ENCODE assay signal across 13 cellular contexts in the genomic region with DNA sequence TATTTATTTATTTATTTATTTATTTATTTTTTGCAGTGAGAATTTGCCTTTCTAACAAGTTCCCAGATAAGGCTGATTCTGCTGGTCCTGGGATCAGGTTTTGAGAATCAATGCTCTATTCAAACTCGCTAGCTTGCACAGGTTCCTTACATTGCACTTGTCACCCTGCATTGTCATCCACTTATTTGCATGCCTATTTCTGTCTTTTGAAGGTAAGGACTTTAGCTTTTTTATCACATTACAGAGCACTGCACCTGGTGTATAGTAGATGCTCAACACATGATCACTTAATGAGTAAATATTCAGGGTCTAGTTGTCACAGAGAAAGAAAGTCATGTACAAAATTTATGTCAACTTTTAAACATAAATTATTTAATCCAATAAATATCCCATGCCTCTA.
DNase-seq lines count a peak whose midpoint lies in the region; ATAC-seq and TF ChIP-seq lines count a peak whose summit lies in the region.
"Had no signal": no experiment of that assay in that cellular context is flagged by ENCODE, and none has a peak within 500 bp of the region (broad histone marks: within the 10 kb centered on the region; RNA-seq: fewer than 3 reads in every experiment).

No MANE protein-coding gene starts in this region.

- DNase-seq in NCI-H2029 treated with DMSO at 0.1 percent for 48 hours (lab: John Stamatoyannopoulos, UW) (peak; percentile 66), NCI-H2029 (lab: John Stamatoyannopoulos, UW) (no peak), NAMALWA (ENCODE audit: low spot score) (peak; percentile 34), stomach (no peak)
- no peak for DNase-seq in activated CD8-positive, alpha-beta memory T cell treated with anti-CD3 and anti-CD28 coated beads for 24 hours
- DNase-seq: NCI-H187; stimulated activated naive CD8-positive, alpha-beta T cell treated with anti-CD3 and anti-CD28 coated beads, Interleukin-15, amount 100 ng/mL, for 72 hours; T1000 had no signal

- H3K27ac Mint-ChIP-seq in nephron: peak overlapping the region; percentile 20 to 67 (median 63)

- H3K9me3 ChIP-seq in stomach: no peaks in the 10 kb centered on the region

- TF ChIP-seq POLR2A in stomach (IDR thresholded peaks at IDR 0.05): no peak

- no peak overlapping the region for H3K4me3 ChIP-seq in stomach

- peaks cover 65% of the 10 kb centered on the region for H3K4me1 Mint-ChIP-seq in nephron

- peaks cover 6 to 18% (median 10%) of the 10 kb centered on the region in 4 donors for H3K4me1 ChIP-seq in stomach

- no peak overlapping the region for H3K4me3 Mint-ChIP-seq in nephron
- H3K4me3 Mint-ChIP-seq: CD14-positive monocyte had no signal

- TF ChIP-seq CTCF in nephron (IDR thresholded peaks at IDR 0.05; ENCODE audit: unreplicated experiment in 3 of 3) (no peak), stomach (IDR thresholded peaks at IDR 0.05) (no peak)

- no peak overlapping the region for H3K27ac ChIP-seq in stomach

- intact Hi-C loops in stomach (cut with DNase I; ENCODE audit: low total_unique reads): no loop called here

- no peaks in the 10 kb centered on the region for H3K36me3 ChIP-seq in stomach

- ATAC-seq in GM18858 (IDR thresholded peaks at IDR 0.05; ENCODE audit: unreplicated experiment) (peak; percentile 35), GM21367 (IDR thresholded peaks at IDR 0.05; ENCODE audit: unreplicated experiment) (no peak)
- ATAC-seq: Panc1; stimulated activated naive CD8-positive, alpha-beta T cell treated with anti-CD3 and anti-CD28 coated beads, Interleukin-15, amount 100 ng/mL, for 72 hours had no signal

- no peak for TF ChIP-seq EP300 in stomach (IDR thresholded peaks at IDR 0.05)

- no peaks in the 10 kb centered on the region for H3K27me3 ChIP-seq in stomach

- H3K27me3 Mint-ChIP-seq in nephron (ENCODE audit: low read depth): no peaks in the 10 kb centered on the region
- H3K27me3 Mint-ChIP-seq: stimulated activated naive CD8-positive, alpha-beta T cell treated with anti-CD3 and anti-CD28 coated beads, Interleukin-15, amount 100 ng/mL, for 72 hours had no signal

- H3K36me3 Mint-ChIP-seq in nephron (ENCODE audit: low read depth): no peaks in the 10 kb centered on the region

- H3K9me3 Mint-ChIP-seq in nephron: no peaks in the 10 kb centered on the region

- WGBS in stomach, 5 donors: 89 to 97% (median 95%) methylated on average over 1 of the region's 1 CpG

Comparison
In these comparisons a context has a peak if more than half of its experiments do, and no peak if none do; other contexts are left out.
1. DNase-seq: peak in NCI-H2029 treated with DMSO at 0.1 percent for 48 hours (single experiment) and NAMALWA (single experiment); none in NCI-H2029 (single experiment), activated CD8-positive, alpha-beta memory T cell treated with anti-CD3 and anti-CD28 coated beads for 24 hours (single experiment) and stomach (single experiment).